Comparison of ENCODE assay signal across 2 cellular contexts in genomic region chr12:6310771-6311610, GRCh38.
TF ChIP-seq lines count a peak whose summit lies in the region.

No MANE protein-coding gene starts in this region.

TF ChIP-seq in GM23338, 12 proteins besides CTCF, POLR2A, EP300 and RAD21 (continued from another document):
- TF ChIP-seq ZNF462 (CRISPR knock-in tag; IDR thresholded peaks at IDR 0.05): no peak

TF ChIP-seq in WTC11, 78 proteins besides CTCF, POLR2A, EP300 and RAD21 (continued from another document):
- TF ChIP-seq E2F4 (CRISPR knock-in tag; IDR thresholded peaks at IDR 0.05; ENCODE audit: borderline replicate concordance, low read depth) (no peak), MYBL2 (CRISPR knock-in tag; IDR thresholded peaks at IDR 0.05) (0 out of 2 replicates have a peak, but pooled peaks have one; percentile 20), STAT6 (CRISPR knock-in tag; conservative IDR thresholded peaks at IDR 0.05; ENCODE audit: low read depth) (no peak), SP1 (CRISPR knock-in tag; conservative IDR thresholded peaks at IDR 0.05) (0 out of 2 replicates have a peak, but pooled peaks have one; percentile 75), OVOL2 (CRISPR knock-in tag; IDR thresholded peaks at IDR 0.05; ENCODE audit: borderline replicate concordance) (no peak), ESRRA (CRISPR knock-in tag; IDR thresholded peaks at IDR 0.05; ENCODE audit: borderline replicate concordance) (0 out of 2 replicates have a peak, but pooled peaks have one; percentile 10), FOXK1 (CRISPR knock-in tag; IDR thresholded peaks at IDR 0.05) (peak; percentile 20; the same call in 1 of the 2 replicates), ETV6 (CRISPR knock-in tag; IDR thresholded peaks at IDR 0.05) (peak; percentile 71; the same call in 1 of the 2 replicates), USF2 (CRISPR knock-in tag; IDR thresholded peaks at IDR 0.05) (no peak; the same call in 1 of the 2 replicates), ZNF263 (CRISPR knock-in tag; IDR thresholded peaks at IDR 0.05; ENCODE audit: low read depth) (peak; percentile 57), FOXP4 (CRISPR knock-in tag; IDR thresholded peaks at IDR 0.05) (peak; percentile 83), NR2C2 (CRISPR knock-in tag; IDR thresholded peaks at IDR 0.05) (no peak), ATF2 (CRISPR knock-in tag; IDR thresholded peaks at IDR 0.05; ENCODE audit: borderline replicate concordance, low read depth) (no peak), CREB1 (CRISPR knock-in tag; IDR thresholded peaks at IDR 0.05) (no peak), ERG (CRISPR knock-in tag; IDR thresholded peaks at IDR 0.05) (no peak), PREB (CRISPR knock-in tag; IDR thresholded peaks at IDR 0.05; ENCODE audit: borderline replicate concordance) (no peak), TEAD4 (CRISPR knock-in tag; IDR thresholded peaks at IDR 0.05) (no peak), ZNF219 (CRISPR knock-in tag; IDR thresholded peaks at IDR 0.05; ENCODE audit: borderline replicate concordance) (no peak), HMGXB4 (CRISPR knock-in tag; IDR thresholded peaks at IDR 0.05) (peak; percentile 12; the same call in 1 of the 2 replicates)
